ENCODE assay signal across 8 cellular contexts in the genomic region with DNA sequence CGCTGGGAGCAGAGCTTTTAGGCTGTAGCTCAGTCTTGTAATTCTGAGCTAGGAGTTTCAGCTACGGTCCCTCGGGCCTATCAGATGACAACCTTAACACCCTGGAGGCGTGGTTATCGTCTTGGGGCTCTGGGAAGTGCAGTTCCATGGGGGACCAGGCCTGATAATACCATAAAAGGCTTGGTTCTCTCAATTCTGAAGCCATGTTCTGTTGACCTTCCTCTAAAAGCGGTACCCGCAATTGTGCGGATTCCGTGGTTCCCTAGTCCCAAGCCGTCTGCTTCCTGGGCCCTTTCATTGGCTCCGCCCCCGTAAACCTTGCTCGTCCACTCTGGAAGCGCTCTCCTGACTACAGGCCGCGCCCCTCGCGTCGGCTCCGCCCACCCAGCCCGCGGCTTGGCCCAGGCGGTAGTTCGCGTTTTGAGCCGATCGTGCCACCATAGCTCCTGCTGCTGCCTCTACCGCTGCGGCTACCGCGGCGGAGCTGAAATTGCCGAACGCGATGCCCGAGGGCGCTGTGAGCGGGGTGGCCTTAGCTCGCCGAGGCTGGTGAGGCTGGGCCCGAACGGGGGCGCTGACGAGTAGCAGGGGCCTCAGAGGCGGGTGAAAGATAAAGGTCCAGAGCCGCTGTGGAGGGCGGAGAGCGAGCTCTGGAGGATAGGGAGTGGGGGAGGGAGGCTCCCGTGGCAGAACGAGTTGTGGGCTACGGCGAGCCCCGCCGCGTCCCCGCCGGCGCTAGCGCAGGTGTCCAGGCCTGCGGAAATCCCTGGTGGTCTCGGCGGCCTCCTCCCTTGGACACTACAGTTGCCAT. TPM values are rescaled to one million over a fixed set of nuclear protein-coding genes. Genes with fewer than 3 reads are reported as not detected.
DNase-seq lines count a peak whose midpoint lies in the region; ATAC-seq and TF ChIP-seq lines count a peak whose summit lies in the region.

Gene MAPKBP1, plus strand, starts transcription at position 423 of the 811 bp plus-strand sequence. CDS start 792 bp downstream, outside the sequence.

- peak within 1 kb of the TSS; percentile 70 for H3K4me3 ChIP-seq in epithelial cell of proximal tubule (ENCODE audit: low read depth, low read length)

- peak; percentile 71 for TF ChIP-seq CTCF in epithelial cell of proximal tubule (conservative IDR thresholded peaks at IDR 0.05; ENCODE audit: low read depth, low read length)

- DNase-seq in DMS53 (lab: John Stamatoyannopoulos, UW) (peak; percentile 97), OCI-M2 (lab: John Stamatoyannopoulos, UW; ENCODE audit: unreplicated experiment) (peak; percentile 87), activated T-cell treated with anti-CD3 and anti-CD28 coated beads for 4 hours (peak; percentile 91), epithelial cell of proximal tubule (ENCODE audit: low read depth) (peak; percentile 84), mucosa of gallbladder (ENCODE audit: low spot score) (peak; percentile 98)
- DNase-seq in stimulated activated CD8-positive, alpha-beta memory T cell treated with anti-CD3 and anti-CD28 coated beads, Interleukin-4, amount 100 ng/mL, for 4 hours (ENCODE audit: low read depth in 2 of 2, low spot score in 1 of 2) = peak; percentile 86 to 93

- peak; percentile 28; the same call in 1 of the 2 replicates for TF ChIP-seq EP300 in Ishikawa (IDR thresholded peaks at IDR 0.05; ENCODE audit: borderline replicate concordance)

- peak; percentile 52; the same call in 1 of the 2 replicates for TF ChIP-seq RAD21 in Ishikawa (IDR thresholded peaks at IDR 0.05; ENCODE audit: low read depth)

- ATAC-seq in GM21576 (IDR thresholded peaks at IDR 0.05; ENCODE audit: unreplicated experiment) = peak; percentile 75

TF ChIP-seq in Ishikawa, 13 proteins besides CTCF, POLR2A, EP300 and RAD21:
- TF ChIP-seq TCF12 (IDR thresholded peaks at IDR 0.05; ENCODE audit: low read depth) (peak; percentile 76; the same call in 1 of the 2 replicates), REST (IDR thresholded peaks at IDR 0.05; ENCODE audit: low read depth) (no peak), EGR1 (IDR thresholded peaks at IDR 0.05) (no peak), NFIC (IDR thresholded peaks at IDR 0.05) (peak; percentile 46; the same call in 1 of the 2 replicates), TAF1 (IDR thresholded peaks at IDR 0.05; ENCODE audit: low read depth) (peak; percentile 77), CEBPB (IDR thresholded peaks at IDR 0.05) (no peak), YY1 (IDR thresholded peaks at IDR 0.05; ENCODE audit: low read depth) (peak; percentile 65; the same call in 1 of the 2 replicates), CREB1 (IDR thresholded peaks at IDR 0.05; ENCODE audit: low read depth) (no peak), ZBTB7A (IDR thresholded peaks at IDR 0.05; ENCODE audit: low read depth) (no peak), FOXM1 (IDR thresholded peaks at IDR 0.05; ENCODE audit: borderline replicate concordance, low read depth) (no peak), USF1 (IDR thresholded peaks at IDR 0.05) (peak; percentile 25; the same call in 1 of the 2 replicates), TEAD4 (IDR thresholded peaks at IDR 0.05) (peak; percentile 5; the same call in 1 of the 2 replicates)
- TF ChIP-seq, protein P1, sequence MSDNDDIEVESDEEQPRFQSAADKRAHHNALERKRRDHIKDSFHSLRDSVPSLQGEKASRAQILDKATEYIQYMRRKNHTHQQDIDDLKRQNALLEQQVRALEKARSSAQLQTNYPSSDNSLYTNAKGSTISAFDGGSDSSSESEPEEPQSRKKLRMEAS (IDR thresholded peaks at IDR 0.05) = peak; percentile 85

RNA-seq across cellular contexts. Expression of gene MAPKBP1, which starts in this region (rescaled TPM):
- total RNA-seq in epithelial cell of proximal tubule = 11.9 and 14.4 TPM in 2 replicates
- 27.0 TPM for total RNA-seq in mucosa of gallbladder

Comparison
In these comparisons a context has a peak if more than half of its experiments do, and no peak if none do; other contexts are left out.
1. Peak in every context shown above with its lines: DNase-seq, ATAC-seq and H3K4me3 ChIP-seq.